8 cellular contexts compared by ENCODE assay signal in genomic region chr13:113490496-113491417, GRCh38. TPM values are rescaled to one million over a fixed set of nuclear protein-coding genes. Genes with fewer than 3 reads are reported as not detected.
DNase-seq lines count a peak whose midpoint lies in the region; ATAC-seq and TF ChIP-seq lines count a peak whose summit lies in the region.

TSS of gene DCUN1D2 (minus strand) at chr13:113490711. CDS start at chr13:113490669, 42 bp downstream.

- H3K4me3 Mint-ChIP-seq in HFFc6: peak within 1 kb of the TSS; percentile 98

- TF ChIP-seq CTCF in HFFc6 (IDR thresholded peaks at IDR 0.05) (no peak), prostate gland (IDR thresholded peaks at IDR 0.05) (peak in 1 of 4 experiments; percentile 25)

- peak within 1 kb of the TSS; percentile 89 to 93 for H3K4me3 ChIP-seq in prostate gland

- peaks cover 3% of the 10 kb centered on the region for H3K4me1 ChIP-seq in prostate gland (replicated peaks)

- peak; percentile 75 for TF ChIP-seq POLR2A in GM10847 (IDR thresholded peaks at IDR 0.05; ENCODE audit: extremely low read depth, insufficient read length)
- peak; percentile 90 for TF ChIP-seq POLR2A in prostate gland (IDR thresholded peaks at IDR 0.05)

- peaks cover 11% of the 10 kb centered on the region for H3K36me3 Mint-ChIP-seq in HFFc6 (ENCODE audit: low read depth)

- peaks cover 3% of the 10 kb centered on the region for H3K27me3 Mint-ChIP-seq in HFFc6 (ENCODE audit: insufficient read depth)

- H3K27ac Mint-ChIP-seq in HFFc6: peak within 1 kb of the TSS; percentile 90

- H3K27me3 ChIP-seq in prostate gland (replicated peaks; ENCODE audit: insufficient read depth): no peaks in the 10 kb centered on the region

- H3K4me1 Mint-ChIP-seq in HFFc6 (ENCODE audit: low read depth): peaks cover 76% of the 10 kb centered on the region

- intact Hi-C loops in left cardiac atrium (cut with DNase I): no loop called here
- intact Hi-C loops in prostate gland (cut with DNase I): loop anchor here (10.0 kb wide), 1 partner anchor 336 kb away; the partner anchor contains the start of gene PROZ

- under 1% methylated on average over 87 of the region's 115 CpGs for WGBS in prostate gland

- peak; percentile 93 for DNase-seq in HFFc6
- DNase-seq in NAMALWA (ENCODE audit: low spot score): peak; percentile 88
- DNase-seq in T follicular helper cell (ENCODE audit: low read depth): peak; percentile 34
- peak; percentile 96 for DNase-seq in amniotic epithelial cell (ENCODE audit: low read depth)
- peak; percentile 96 for DNase-seq in left cardiac atrium
- DNase-seq in prostate gland (ENCODE audit: low spot score): peak; percentile 92
- peak; percentile 92 for DNase-seq in ureter (ENCODE audit: low spot score)

- ATAC-seq in left cardiac atrium: peak; percentile 95

- H3K9me3 Mint-ChIP-seq in HFFc6: no peaks in the 10 kb centered on the region

- H3K9me3 ChIP-seq in prostate gland: no peaks in the 10 kb centered on the region

- no peaks in the 10 kb centered on the region for H3K36me3 ChIP-seq in prostate gland

- H3K27ac ChIP-seq in prostate gland: peak within 1 kb of the TSS; percentile 82 to 84

RNA-seq across cellular contexts. Expression of gene DCUN1D2, which starts in this region (rescaled TPM):
- total RNA-seq in HFFc6 (2021; fragmentation: NEBNext Ultra II Directional; extraction: Animal tissue kit (Norgen Biotek cat#: 25700)): 1 to 10 TPM; 7.6 to 9.3 (median 9.0) TPM
- total RNA-seq in left cardiac atrium: 10 to 100 TPM; 81.1 to 94.3 TPM
- 10 to 100 TPM; 11.0 to 48.0 TPM for total RNA-seq in prostate gland
- total RNA-seq in ureter: 20.6 TPM

Comparison
In these comparisons a context has a peak if more than half of its experiments do, and no peak if none do; other contexts are left out.
1. Peak in every context shown above with its lines: DNase-seq, ATAC-seq, H3K4me3 ChIP-seq and H3K27ac ChIP-seq.
2. DNase-seq: peak in every context shown above with its lines; median percentile 96 in amniotic epithelial cell; 96 in left cardiac atrium; 93 in HFFc6; 92 in prostate gland; 92 in ureter; 88 in NAMALWA; 34 in T follicular helper cell.